In the genomic region with DNA sequence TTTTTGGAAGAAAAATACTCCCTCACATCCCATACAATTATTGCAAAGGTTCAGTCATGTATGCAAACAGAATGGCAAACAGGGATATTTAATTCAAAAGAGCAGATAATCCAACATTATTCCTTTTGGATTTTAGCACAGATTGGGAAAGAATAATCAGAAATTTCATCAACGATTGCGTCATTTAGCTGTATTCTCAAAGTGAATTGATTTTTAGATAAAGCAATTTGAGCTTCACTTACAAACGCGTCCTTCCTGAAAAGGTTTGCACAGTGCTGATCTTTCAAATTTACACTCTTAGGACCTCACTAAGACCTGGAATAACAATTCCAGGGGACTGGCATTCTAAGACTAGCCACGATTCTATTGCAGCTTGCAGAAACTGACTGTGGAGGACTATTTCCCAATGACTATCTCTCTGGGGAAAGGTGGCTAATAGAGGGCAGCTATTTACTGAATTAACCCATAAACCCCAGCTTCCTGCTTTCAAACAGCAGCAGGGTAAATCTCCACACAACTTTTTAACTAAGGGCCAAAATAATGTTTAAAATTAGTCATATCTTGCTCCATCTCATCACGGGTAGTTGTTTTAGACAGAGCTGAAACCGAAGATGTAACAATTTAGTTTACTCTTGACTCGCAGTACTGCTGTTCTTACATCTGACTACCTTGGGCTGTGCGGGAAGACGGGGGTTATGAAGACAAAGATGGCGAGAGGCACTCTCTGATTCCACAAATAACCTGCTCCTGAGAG, we compare ENCODE assay signal across 12 cellular contexts.
DNase-seq lines count a peak whose midpoint lies in the region; ATAC-seq, FAIRE-seq and TF ChIP-seq lines count a peak whose summit lies in the region.
"Had no signal": no experiment of that assay in that cellular context is flagged by ENCODE, and none has a peak within 500 bp of the region (broad histone marks: within the 10 kb centered on the region; RNA-seq: fewer than 3 reads in every experiment).

No MANE protein-coding gene starts in this region.

- no peak overlapping the region for H3K9ac ChIP-seq in kidney (ENCODE audit: low read length in 2 of 2)

- ATAC-seq in GM21529 (IDR thresholded peaks at IDR 0.05; ENCODE audit: unreplicated experiment) (peak; percentile 66), HG03565 (IDR thresholded peaks at IDR 0.05; ENCODE audit: unreplicated experiment) (peak; percentile 34), GM19463 (IDR thresholded peaks at IDR 0.05; ENCODE audit: unreplicated experiment) (no peak)
- ATAC-seq: heart left ventricle had no signal

- H3K4me3 ChIP-seq in foreskin fibroblast (ENCODE audit: low read depth in 1 of 2, low read length in 2 of 2) (no peak overlapping the region), kidney (ENCODE audit: low read length in 2 of 2) (no peak overlapping the region)
- H3K4me3 ChIP-seq: heart left ventricle, Peyer's patch had no signal

- no peak for DNase-seq in GM12891 (ENCODE audit: insufficient read length, low spot score)
- peak; percentile 10 to 45 for DNase-seq in foreskin fibroblast
- DNase-seq in kidney: no peak
- DNase-seq in medulla oblongata (ENCODE audit: extremely low spot score): no peak
- no peak for DNase-seq in AG08395 (ENCODE audit: low spot score)
- DNase-seq: heart left ventricle, mammary epithelial cell, NCI-H2081, Peyer's patch had no signal

- TF ChIP-seq CTCF in foreskin fibroblast (IDR thresholded peaks at IDR 0.05; ENCODE audit: low read depth, low read length) (no peak), kidney (IDR thresholded peaks at IDR 0.05; ENCODE audit: borderline replicate concordance, extremely low read depth, insufficient read depth) (no peak)

- H3K4me1 ChIP-seq in kidney (ENCODE audit: control insufficient read depth in 1 of 2, insufficient read depth in 1 of 2, low read depth in 1 of 2, low read length in 2 of 2): no peaks in the 10 kb centered on the region
- H3K4me1 ChIP-seq: Peyer's patch had no signal

- TF ChIP-seq POLR2A in GM12891 (IDR thresholded peaks at IDR 0.05; ENCODE audit: low read depth, low read length): no peak

- no peaks in the 10 kb centered on the region for H3K9me3 ChIP-seq in kidney (ENCODE audit: control insufficient read depth in 1 of 2, low read length in 2 of 2)
- H3K9me3 ChIP-seq: heart left ventricle, Peyer's patch had no signal

- H3K36me3 ChIP-seq in kidney (ENCODE audit: control insufficient read depth in 1 of 2, insufficient read depth in 2 of 2, low read length in 2 of 2): no peaks in the 10 kb centered on the region

- H3K27ac ChIP-seq in kidney (ENCODE audit: low read depth in 2 of 2, low read length in 2 of 2): no peak overlapping the region
- H3K27ac ChIP-seq: heart left ventricle, Peyer's patch had no signal

- intact Hi-C loops in kidney (cut with DNase I): no loop called here

- FAIRE-seq in GM12891 (lab: Jason Lieb, UNC) (peak; percentile 69), kidney (lab: Jason Lieb, UNC) (no peak)

TF ChIP-seq in GM12891, 5 proteins besides CTCF, POLR2A, EP300 and RAD21:
- TF ChIP-seq POU2F2 (IDR thresholded peaks at IDR 0.05; ENCODE audit: low read depth, low read length) (no peak), PAX5 (IDR thresholded peaks at IDR 0.05; ENCODE audit: insufficient read depth, low read length, severe bottlenecking) (no peak), TAF1 (IDR thresholded peaks at IDR 0.05; ENCODE audit: low read depth, low read length) (no peak), SPI1 (IDR thresholded peaks at IDR 0.05; ENCODE audit: low read depth, low read length) (no peak), POLR2AphosphoS5 (IDR thresholded peaks at IDR 0.05; ENCODE audit: low read depth, low read length) (no peak)

Comparison
In these comparisons a context has a peak if more than half of its experiments do, and no peak if none do; other contexts are left out.
1. DNase-seq: peak in foreskin fibroblast (2 of 2); none in GM12891 (single experiment), kidney (single experiment), medulla oblongata (single experiment) and AG08395 (single experiment).